Comparison of ENCODE assay signal across 20 cellular contexts in the genomic region with DNA sequence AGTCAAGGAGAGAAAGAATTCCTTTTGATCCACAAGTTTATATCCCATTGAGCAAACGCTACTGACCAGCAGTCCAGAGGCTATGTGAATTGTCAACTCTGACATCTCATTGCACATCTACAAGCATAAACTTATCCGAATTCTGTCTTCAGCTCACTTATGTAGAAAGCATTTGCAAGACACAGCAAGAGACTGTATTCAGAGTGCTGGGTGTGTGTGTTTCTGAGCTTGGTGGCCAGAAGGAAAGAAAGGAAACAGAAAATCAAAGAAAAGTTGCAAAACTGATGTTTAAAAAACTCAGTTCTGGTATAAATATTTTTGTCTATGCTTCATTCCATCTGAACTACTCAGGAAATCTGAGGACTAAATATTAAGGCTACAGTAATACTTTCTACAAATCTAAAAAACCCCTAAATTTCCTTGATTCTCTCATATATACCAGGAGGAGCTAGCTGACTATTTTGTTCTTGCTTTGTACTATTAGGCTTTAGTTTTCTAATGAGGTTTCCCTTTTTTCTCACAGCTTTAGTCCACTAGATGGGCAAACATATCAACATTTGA. TPM values are rescaled to one million over a fixed set of nuclear protein-coding genes. Genes with fewer than 3 reads are reported as not detected.
DNase-seq lines count a peak whose midpoint lies in the region; ATAC-seq and TF ChIP-seq lines count a peak whose summit lies in the region.
"Had no signal": no experiment of that assay in that cellular context is flagged by ENCODE, and none has a peak within 500 bp of the region (broad histone marks: within the 10 kb centered on the region; RNA-seq: fewer than 3 reads in every experiment).

No MANE protein-coding gene starts in this region.

- H3K27me3 Mint-ChIP-seq in activated naive CD8-positive, alpha-beta T cell treated with anti-CD3 and anti-CD28 coated beads, Interleukin-2, amount 50 U/mL, for 24 hours, result no peaks in the 10 kb centered on the region
- H3K27me3 Mint-ChIP-seq: CD4-positive, alpha-beta T cell; CD8-positive, alpha-beta memory T cell had no signal

- no peak overlapping the region for H3K23ac ChIP-seq in mesenchymal stem cell (ENCODE audit: low read length in 2 of 2)

- ATAC-seq in activated naive CD8-positive, alpha-beta T cell treated with anti-CD3 and anti-CD28 coated beads, Interleukin-2, amount 50 U/mL, for 24 hours, result no peak
- ATAC-seq in GM19328 (IDR thresholded peaks at IDR 0.05; ENCODE audit: unreplicated experiment) (no peak), GM18502 (IDR thresholded peaks at IDR 0.05; ENCODE audit: poor library complexity, unreplicated experiment) (no peak)

- TF ChIP-seq CTCF in AG04450 (IDR thresholded peaks at IDR 0.05; ENCODE audit: low read depth, low read length), result no peak

- H3K27ac Mint-ChIP-seq in activated naive CD8-positive, alpha-beta T cell treated with anti-CD3 and anti-CD28 coated beads, Interleukin-2, amount 50 U/mL, for 24 hours, result no peak overlapping the region
- H3K27ac Mint-ChIP-seq: CD14-positive monocyte; CD4-positive, alpha-beta T cell; CD8-positive, alpha-beta memory T cell had no signal

- H3K36me3 ChIP-seq in SK-N-MC (ENCODE audit: insufficient read depth, low read length), result peaks cover 8% of the 10 kb centered on the region; the same call in 1 of the 2 replicates
- H3K36me3 ChIP-seq in mesenchymal stem cell (ENCODE audit: control insufficient read depth in 1 of 2, insufficient read depth in 2 of 2, low read depth in 1 of 2, low read length in 2 of 2), result no peaks in the 10 kb centered on the region
- H3K36me3 ChIP-seq: BE2C; BLaER1 treated with 17β-estradiol and CSF1 and Interleukin-3, amounts not matched to agents 10 nM and 100 nM had no signal

- H3K27me3 ChIP-seq in AG04450 (ENCODE audit: control insufficient read depth, insufficient read depth, low read length) (no peaks in the 10 kb centered on the region), mesenchymal stem cell (ENCODE audit: control insufficient read depth in 1 of 2, insufficient read depth in 1 of 2, low read length in 2 of 2) (no peaks in the 10 kb centered on the region)
- H3K27me3 ChIP-seq: BE2C; BLaER1 treated with 17β-estradiol and CSF1 and Interleukin-3, amounts not matched to agents 10 nM and 100 nM had no signal

- no peak overlapping the region for H4K91ac ChIP-seq in mesenchymal stem cell (ENCODE audit: low read length)

- H3K14ac ChIP-seq in mesenchymal stem cell (ENCODE audit: low read length in 2 of 2), result no peak overlapping the region

- H3K36me3 Mint-ChIP-seq in activated naive CD8-positive, alpha-beta T cell treated with anti-CD3 and anti-CD28 coated beads, Interleukin-2, amount 50 U/mL, for 24 hours (ENCODE audit: low read depth), result no peaks in the 10 kb centered on the region
- H3K36me3 Mint-ChIP-seq: CD14-positive monocyte; CD8-positive, alpha-beta memory T cell had no signal

- no peaks in the 10 kb centered on the region for H3K9me3 ChIP-seq in AG04450 (ENCODE audit: control insufficient read depth, insufficient read depth, low read length)
- H3K9me3 ChIP-seq in SK-N-MC (ENCODE audit: low read depth, low read length), result no peaks in the 10 kb centered on the region
- no peaks in the 10 kb centered on the region for H3K9me3 ChIP-seq in mesenchymal stem cell (ENCODE audit: control insufficient read depth, low read length)
- H3K9me3 ChIP-seq: BE2C; BLaER1 treated with 17β-estradiol and CSF1 and Interleukin-3, amounts not matched to agents 10 nM and 100 nM had no signal

- H3K4me1 ChIP-seq in mesenchymal stem cell (ENCODE audit: control insufficient read depth, insufficient read depth, low read depth, low read length), result no peaks in the 10 kb centered on the region
- H3K4me1 ChIP-seq: BE2C; BLaER1 treated with 17β-estradiol and CSF1 and Interleukin-3, amounts not matched to agents 10 nM and 100 nM had no signal

- no peak overlapping the region for H3K4me3 ChIP-seq in AG04450 (ENCODE audit: low read depth, low read length)
- H3K4me3 ChIP-seq in SK-N-MC, result no peak overlapping the region
- H3K4me3 ChIP-seq in mesenchymal stem cell (ENCODE audit: insufficient read depth in 1 of 2, low read depth in 1 of 2, low read length in 2 of 2), result no peak overlapping the region
- H3K4me3 ChIP-seq: BLaER1 treated with 17β-estradiol and CSF1 and Interleukin-3, amounts not matched to agents 10 nM and 100 nM; GM23248 had no signal

- H2BK12ac ChIP-seq in mesenchymal stem cell (ENCODE audit: low read length in 2 of 2), result no peak overlapping the region

- no peak overlapping the region for H3K4ac ChIP-seq in mesenchymal stem cell (ENCODE audit: low read depth in 1 of 2, low read length in 2 of 2)

- no peak overlapping the region for H3K9ac ChIP-seq in SK-N-MC (ENCODE audit: insufficient read length)
- no peak overlapping the region for H3K9ac ChIP-seq in mesenchymal stem cell (ENCODE audit: low read length)
- H3K9ac ChIP-seq: BLaER1 treated with 17β-estradiol and CSF1 and Interleukin-3, amounts not matched to agents 10 nM and 100 nM; GM23248 had no signal

- no peak overlapping the region for H2BK15ac ChIP-seq in mesenchymal stem cell (ENCODE audit: low read depth, poor library complexity, severe bottlenecking)

- H2BK5ac ChIP-seq in mesenchymal stem cell (ENCODE audit: low read depth, low read length, poor library complexity, severe bottlenecking), result no peak overlapping the region

- no peaks in the 10 kb centered on the region for H3K4me1 Mint-ChIP-seq in activated naive CD8-positive, alpha-beta T cell treated with anti-CD3 and anti-CD28 coated beads, Interleukin-2, amount 50 U/mL, for 24 hours
- H3K4me1 Mint-ChIP-seq: CD14-positive monocyte; CD8-positive, alpha-beta memory T cell had no signal

- CTCF ChIA-PET in AG04450 (lab: Charles Lee), result no interaction called here

- WGBS in mesenchymal stem cell, result no CpG with 5 or more reads among the region's 2 CpGs

- DNase-seq in AG04450 (ENCODE audit: low read depth, low spot score) (peak; percentile 8), SK-N-MC (ENCODE audit: low read depth, low spot score) (no peak), mesenchymal stem cell (peak; percentile 2)
- no peak for DNase-seq in activated naive CD8-positive, alpha-beta T cell treated with anti-CD3 and anti-CD28 coated beads, Interleukin-2, amount 50 U/mL, for 24 hours
- DNase-seq: AML-193; BE2C; CD4-positive, alpha-beta T cell; CD8-positive, alpha-beta memory T cell; DMS 273 treated with DMSO at 0.1 percent for 48 hours; DMS79; EL; GF-D8; GM23248; H7; HCEC 1CT had no signal

- H4K8ac ChIP-seq in mesenchymal stem cell (ENCODE audit: low read length), result no peak overlapping the region

- POLR2A ChIA-PET in AG04450 (lab: Yijun Ruan, JAX), result no interaction called here

- H2BK120ac ChIP-seq in mesenchymal stem cell (ENCODE audit: low read depth, low read length), result no peak overlapping the region

- no peak overlapping the region for H2AFZ ChIP-seq in mesenchymal stem cell (ENCODE audit: low read depth, low read length)
- H2AFZ ChIP-seq: GM23248 had no signal

- H3K18ac ChIP-seq in mesenchymal stem cell (ENCODE audit: low read depth in 1 of 2, low read length in 2 of 2), result no peak overlapping the region

- H3K4me3 Mint-ChIP-seq in activated naive CD8-positive, alpha-beta T cell treated with anti-CD3 and anti-CD28 coated beads, Interleukin-2, amount 50 U/mL, for 24 hours, result no peak overlapping the region
- H3K4me3 Mint-ChIP-seq: CD14-positive monocyte; CD4-positive, alpha-beta T cell; CD8-positive, alpha-beta memory T cell had no signal

- no peak overlapping the region for H3K4me2 ChIP-seq in mesenchymal stem cell (ENCODE audit: low read length, poor library complexity, severe bottlenecking)
- H3K4me2 ChIP-seq: BLaER1 treated with 17β-estradiol and CSF1 and Interleukin-3, amounts not matched to agents 10 nM and 100 nM had no signal

- no peaks in the 10 kb centered on the region for H3K9me3 Mint-ChIP-seq in activated naive CD8-positive, alpha-beta T cell treated with anti-CD3 and anti-CD28 coated beads, Interleukin-2, amount 50 U/mL, for 24 hours
- H3K9me3 Mint-ChIP-seq: CD4-positive, alpha-beta T cell had no signal

- peaks cover 15% of the 10 kb centered on the region for H3K79me1 ChIP-seq in mesenchymal stem cell (replicated peaks; ENCODE audit: low read length, poor library complexity, severe bottlenecking)

- H3K27ac ChIP-seq in AG04450 (ENCODE audit: low read depth, low read length) (no peak overlapping the region), SK-N-MC (0 out of 2 replicates have a peak overlapping the region, but pooled peaks have one; percentile 17), mesenchymal stem cell (ENCODE audit: low read length, poor library complexity, severe bottlenecking) (no peak overlapping the region)
- H3K27ac ChIP-seq: 22Rv1; BLaER1 treated with 17β-estradiol and CSF1 and Interleukin-3, amounts not matched to agents 10 nM and 100 nM; GM23248 had no signal

- H2AK5ac ChIP-seq in mesenchymal stem cell (ENCODE audit: low read length, severe bottlenecking), result no peak overlapping the region

RNA-seq across cellular contexts. Expression of a gene that starts 45.5 kb away (rescaled TPM):
- 24.1 and 25.1 TPM in 2 replicates for polyA plus RNA-seq in AG04450 (2011; rRNA removed)
- polyA minus RNA-seq in AG04450 (2011; rRNA and poly(A)+ RNA removed), result 18.6 and 28.2 TPM in 2 replicates
- polyA plus RNA-seq in mesenchymal stem cell (2013, experiment 1 of 2), result 3.8 TPM
- 3.8 TPM for polyA plus RNA-seq in mesenchymal stem cell (2013, experiment 2 of 2)
- polyA plus RNA-seq: CD14-positive monocyte; CD8-positive, alpha-beta memory T cell had no signal

Comparison
In these comparisons a context has a peak if more than half of its experiments do, and no peak if none do; other contexts are left out.
1. DNase-seq: peak in AG04450 (single experiment) and mesenchymal stem cell (single experiment); none in SK-N-MC (single experiment) and activated naive CD8-positive, alpha-beta T cell treated with anti-CD3 and anti-CD28 coated beads, Interleukin-2, amount 50 U/mL, for 24 hours (single experiment).